20 cellular contexts compared by ENCODE assay signal in the genomic region with DNA sequence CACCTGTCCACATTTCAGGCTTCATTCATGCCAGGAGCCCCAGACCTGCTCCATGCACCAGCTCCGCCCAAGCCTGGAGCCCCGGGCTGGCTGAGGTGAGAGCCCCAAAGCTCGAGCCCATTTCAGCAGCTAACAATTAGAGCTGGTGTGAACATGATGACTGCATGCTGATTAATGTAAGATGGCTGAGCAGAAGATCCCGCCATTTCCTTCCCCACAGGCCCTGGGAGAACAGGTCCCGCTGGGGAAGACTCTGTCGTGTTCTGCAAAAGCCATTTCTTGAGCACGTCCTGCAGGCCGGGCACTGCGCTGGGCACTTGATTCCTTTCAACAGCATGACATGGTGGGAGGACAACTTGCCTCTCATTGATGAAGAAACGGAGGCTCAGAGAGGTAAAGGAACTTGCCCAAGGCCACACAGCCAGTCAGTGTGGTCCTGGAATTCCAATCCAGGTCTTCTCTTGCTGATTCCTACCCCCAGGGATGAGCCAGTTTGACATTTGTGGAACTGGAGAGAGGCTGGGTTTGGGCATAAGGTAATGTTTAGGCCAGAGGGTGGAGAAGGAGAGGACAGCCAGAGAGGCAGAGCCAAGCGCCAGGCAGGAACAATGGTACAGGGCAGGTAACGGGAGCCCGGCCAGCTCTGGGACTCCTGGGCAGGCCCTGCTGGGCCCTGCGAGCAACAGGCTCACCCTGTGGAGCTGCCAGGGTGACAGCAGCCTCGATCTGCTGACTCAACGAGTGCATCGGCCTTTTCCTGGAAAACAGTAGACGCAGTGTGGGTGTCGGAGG. TPM values are rescaled to one million over a fixed set of nuclear protein-coding genes. Genes with fewer than 3 reads are reported as not detected.
DNase-seq lines count a peak whose midpoint lies in the region; ATAC-seq and TF ChIP-seq lines count a peak whose summit lies in the region.
"Had no signal": no experiment of that assay in that cellular context is flagged by ENCODE, and none has a peak within 500 bp of the region (broad histone marks: within the 10 kb centered on the region; RNA-seq: fewer than 3 reads in every experiment).

No MANE protein-coding gene starts in this region.

- H2AFZ ChIP-seq in osteoblast (ENCODE audit: low read length) = no peak overlapping the region

- H3K4me1 ChIP-seq in right cardiac atrium (ENCODE audit: control insufficient read depth, insufficient read depth, low read length) (peaks cover 6% of the 10 kb centered on the region), heart left ventricle (peaks cover 0 to 31% (median 21%) of the 10 kb centered on the region in 12 donors), osteoblast (ENCODE audit: insufficient read depth, low read length) (peaks cover 45% of the 10 kb centered on the region), vagina (peaks cover 58% of the 10 kb centered on the region)

- DNase-seq in right cardiac atrium (peak in 1 of 3 donors; percentile 43), heart left ventricle (no peak), osteoblast (ENCODE audit: insufficient read length, low spot score, missing footprints) (peak; percentile 49), vagina (ENCODE audit: extremely low spot score in 2 of 2) (no peak), HK-2 (ENCODE audit: unreplicated experiment) (no peak), AG20443 (ENCODE audit: low spot score) (no peak)
- DNase-seq in effector CD8-positive, alpha-beta T cell (lab: John Stamatoyannopoulos, UW) = no peak
- DNase-seq: activated CD4-positive, CD25-positive, alpha-beta regulatory T cell; activated naive CD8-positive, alpha-beta T cell treated with anti-CD3 and anti-CD28 coated beads, Interleukin-2, amount 50 U/mL, for 24 hours; CD4-positive, alpha-beta T cell; central memory CD4-positive, alpha-beta T cell; EL; NCI-H2171 treated with DMSO at 0.1 percent for 48 hours; occipital lobe; SHP77 treated with DMSO at 0.1 percent for 48 hours; T-helper 17 cell had no signal

- no peaks in the 10 kb centered on the region for H3K9me3 ChIP-seq in right cardiac atrium (ENCODE audit: control insufficient read depth, low read length)
- no peaks in the 10 kb centered on the region for H3K9me3 ChIP-seq in heart left ventricle
- H3K9me3 ChIP-seq in osteoblast (ENCODE audit: low read depth, low read length) = no peaks in the 10 kb centered on the region
- no peaks in the 10 kb centered on the region for H3K9me3 ChIP-seq in vagina

- no peaks in the 10 kb centered on the region for H3K36me3 ChIP-seq in heart left ventricle
- no peaks in the 10 kb centered on the region for H3K36me3 ChIP-seq in osteoblast (ENCODE audit: insufficient read depth, low read length)
- H3K36me3 ChIP-seq in vagina = no peaks in the 10 kb centered on the region

- no peaks in the 10 kb centered on the region for H3K79me2 ChIP-seq in osteoblast (ENCODE audit: insufficient read depth, low read length)

- H3K4me3 ChIP-seq in right cardiac atrium (ENCODE audit: low read length) = no peak overlapping the region
- no peak overlapping the region for H3K4me3 ChIP-seq in heart left ventricle
- no peak overlapping the region for H3K4me3 ChIP-seq in osteoblast (ENCODE audit: insufficient read depth, low read length)
- peak overlapping the region in 1 of 2 donors; percentile 10 for H3K4me3 ChIP-seq in vagina

- ATAC-seq in right cardiac atrium (no peak), heart left ventricle (no peak), esophagus mucosa (peak; percentile 63)
- ATAC-seq: activated naive CD8-positive, alpha-beta T cell treated with anti-CD3 and anti-CD28 coated beads, Interleukin-2, amount 50 U/mL, for 24 hours; activated T-helper 17 cell treated with anti-CD3 and anti-CD28 coated beads, Interleukin-2, amount 50 U/mL, for 72 hours; T-helper 17 cell had no signal

- 84% methylated on average over 19 of the region's 19 CpGs for WGBS in right cardiac atrium
- 81 to 90% (median 87%) methylated on average over 13 to 19 of the region's 19 CpGs for WGBS in heart left ventricle, 4 donors

- no peaks in the 10 kb centered on the region for H4K20me1 ChIP-seq in osteoblast (ENCODE audit: insufficient read depth, low read length)

- intact Hi-C loops in right cardiac atrium (cut with DNase I) = no loop called here
- intact Hi-C loops in heart left ventricle (cut with DNase I) = loop anchor here in 3 of 10 donors (2.0 to 5.0 kb wide), 2 partner anchors 29 to 37 kb away; no protein-coding TSS in a partner anchor
- intact Hi-C loops in vagina (cut with DNase I) = loop anchor here (5.0 kb wide), 2 partner anchors 37 to 63 kb away; no protein-coding TSS in a partner anchor

- H3K4me2 ChIP-seq in osteoblast (ENCODE audit: insufficient read depth, low read length) = no peak overlapping the region
- H3K4me2 ChIP-seq: KMS-11 had no signal

- H3K27me3 ChIP-seq in right cardiac atrium (ENCODE audit: control insufficient read depth, insufficient read depth) = no peaks in the 10 kb centered on the region
- H3K27me3 ChIP-seq in heart left ventricle = no peaks in the 10 kb centered on the region
- H3K27me3 ChIP-seq in osteoblast (ENCODE audit: insufficient read depth, low read length) = no peaks in the 10 kb centered on the region
- no peaks in the 10 kb centered on the region for H3K27me3 ChIP-seq in vagina

- TF ChIP-seq CTCF in heart left ventricle (IDR thresholded peaks at IDR 0.05) = no peak
- no peak for TF ChIP-seq CTCF in osteoblast (IDR thresholded peaks at IDR 0.05; ENCODE audit: extremely low read depth, low read depth, low read length)
- TF ChIP-seq CTCF in vagina (IDR thresholded peaks at IDR 0.05) = no peak

- TF ChIP-seq POLR2A in heart left ventricle (IDR thresholded peaks at IDR 0.05) = no peak
- no peak for TF ChIP-seq POLR2A in vagina (IDR thresholded peaks at IDR 0.05)

- H3K27ac ChIP-seq in right cardiac atrium (ENCODE audit: low read length) (peak overlapping the region; percentile 15), heart left ventricle (no peak overlapping the region), osteoblast (ENCODE audit: low read depth, low read length) (peak overlapping the region; percentile 40), vagina (peak overlapping the region; percentile 83)
- H3K27ac ChIP-seq: KMS-11 had no signal

RNA-seq across cellular contexts. Expression of a gene that starts 28.1 kb away (rescaled TPM):
- total RNA-seq in right cardiac atrium (10 to 100 TPM in 2 of 4 donors, 1 to 10 TPM in 2; 6.4 to 15.7 (median 9.8) TPM), heart left ventricle (10 to 100 TPM in 8 of 9 donors, 1 to 10 TPM in 1; 7.6 to 34.7 (median 14.8) TPM), esophagus mucosa (146 TPM), osteoblast (13.3 and 21.0 TPM in 2 replicates), vagina (264 TPM)
- polyA plus RNA-seq in right cardiac atrium (8.6 TPM), heart left ventricle (10 to 100 TPM in 1 of 2 donors, 1 to 10 TPM in 1; 5.6 to 14.0 TPM)
- total RNA-seq: activated CD8-positive, alpha-beta memory T cell treated with anti-CD3 and anti-CD28 coated beads for 36 hours; T-helper 17 cell had no signal

RNA-seq across cellular contexts. Expression of a gene that starts 28.5 kb away (rescaled TPM):
- total RNA-seq in right cardiac atrium (1 to 10 TPM; 2.2 to 4.3 (median 3.2) TPM), heart left ventricle (1 to 10 TPM in 8 of 9 donors, under 1 TPM in 1; 0.97 to 3.8 (median 2.3) TPM), esophagus mucosa (21.9 TPM), osteoblast (5.9 and 6.5 TPM in 2 replicates), vagina (19.4 TPM)
- polyA plus RNA-seq in right cardiac atrium (2.7 TPM), heart left ventricle (1 to 10 TPM in 1 of 2 donors, under 1 TPM in 1; 0.99 to 3.5 TPM)

RNA-seq across cellular contexts. Expression of a gene that starts 53.0 kb away (rescaled TPM):
- 10 to 100 TPM in 1 of 4 donors, 1 to 10 TPM in 3; 4.0 to 11.9 (median 5.0) TPM for total RNA-seq in right cardiac atrium
- polyA plus RNA-seq in right cardiac atrium = 9.3 TPM
- total RNA-seq in heart left ventricle = 1 to 10 TPM; 3.6 to 9.9 (median 5.7) TPM
- 1 to 10 TPM; 5.7 to 6.2 TPM for polyA plus RNA-seq in heart left ventricle
- 11.4 TPM for total RNA-seq in esophagus mucosa
- total RNA-seq in osteoblast = 9.4 and 14.1 TPM in 2 replicates
- total RNA-seq in vagina = 1.2 TPM

Comparison
In these comparisons a context has a peak if more than half of its experiments do, and no peak if none do; other contexts are left out.
1. H3K27ac ChIP-seq: peak in right cardiac atrium (single experiment), osteoblast (single experiment) and vagina (single experiment); none in heart left ventricle (0 of 12).